ENCODE assay signal across 18 cellular contexts in genomic region chr17:1621273-1621954, GRCh38. TPM values are rescaled to one million over a fixed set of nuclear protein-coding genes. Genes with fewer than 3 reads are reported as not detected.
A peak's percentile ranks its signal among the peaks of the same experiment; 100 is the strongest.
DNase-seq lines count a peak whose midpoint lies in the region; ATAC-seq and TF ChIP-seq lines count a peak whose summit lies in the region.
"Had no signal": no experiment of that assay in that cellular context is flagged by ENCODE, and none has a peak within 500 bp of the region (broad histone marks: within the 10 kb centered on the region; RNA-seq: fewer than 3 reads in every experiment).

No MANE protein-coding gene starts in this region.

- DNase-seq in Right ventricle myocardium inferior (ENCODE audit: missing footprints) (peak; percentile 40), Right ventricle myocardium superior (no peak), endothelial cell (ENCODE audit: low spot score) (no peak), neural crest cell (ENCODE audit: low read depth, low spot score) (no peak), type B pancreatic cell (ENCODE audit: extremely low spot score, unreplicated experiment) (no peak), DMS 273 (lab: John Stamatoyannopoulos, UW; ENCODE audit: unreplicated experiment) (no peak), DMS153 (lab: John Stamatoyannopoulos, UW) (no peak), brain microvascular endothelial cell (no peak)
- DNase-seq: GF-D8; IMR-90; Kasumi-1; NCI-H146; NCI-H2081 treated with DMSO at 0.1 percent for 48 hours; NCI-H345; NCI-H526 treated with DMSO at 0.1 percent for 48 hours; NK-92 treated with Interleukin-12 subunit alpha and Interleukin-12 subunit beta, amount 100 ng/mL, for 24 hours; OCI-M1 had no signal

- intact Hi-C loops in Right ventricle myocardium inferior (cut with DNase I) (no loop called here), Right ventricle myocardium superior (cut with DNase I) (no loop called here)

- H3K9me3 Mint-ChIP-seq in endothelial cell (ENCODE audit: unreplicated experiment) (no peaks in the 10 kb centered on the region), neural crest cell (no peaks in the 10 kb centered on the region), type B pancreatic cell (no peaks in the 10 kb centered on the region)

- H3K36me3 Mint-ChIP-seq in endothelial cell (ENCODE audit: low read depth, unreplicated experiment) (peaks cover 9% of the 10 kb centered on the region), neural crest cell (ENCODE audit: low read depth) (no peaks in the 10 kb centered on the region), type B pancreatic cell (no peaks in the 10 kb centered on the region)

- H3K4me1 Mint-ChIP-seq in endothelial cell (ENCODE audit: unreplicated experiment) = peaks cover 34% of the 10 kb centered on the region
- peaks cover 16% of the 10 kb centered on the region for H3K4me1 Mint-ChIP-seq in neural crest cell
- H3K4me1 Mint-ChIP-seq in type B pancreatic cell (ENCODE audit: unreplicated experiment) = peaks cover 14% of the 10 kb centered on the region

- no peak overlapping the region for H3K27ac Mint-ChIP-seq in endothelial cell (ENCODE audit: unreplicated experiment)
- peak overlapping the region; percentile 81 for H3K27ac Mint-ChIP-seq in neural crest cell (ENCODE audit: unreplicated experiment)
- peak overlapping the region; percentile 80 for H3K27ac Mint-ChIP-seq in type B pancreatic cell

- H3K27ac ChIP-seq in brain microvascular endothelial cell = no peak overlapping the region
- H3K27ac ChIP-seq: SK-N-MC had no signal

- H3K27me3 Mint-ChIP-seq in endothelial cell (ENCODE audit: unreplicated experiment) (peaks cover 15% of the 10 kb centered on the region), neural crest cell (ENCODE audit: low read depth) (peaks cover 7% of the 10 kb centered on the region), type B pancreatic cell (peaks cover 11% of the 10 kb centered on the region)

- no peak overlapping the region for H3K4me3 ChIP-seq in brain microvascular endothelial cell (ENCODE audit: low read depth, low read length)
- H3K4me3 ChIP-seq: SK-N-MC had no signal

- in situ Hi-C loops in brain microvascular endothelial cell (cut with HindIII; ENCODE audit: low pct_ligation_motif_present, low sequenced_read_pairs) = no loop called here

- H3K4me3 Mint-ChIP-seq in endothelial cell (ENCODE audit: unreplicated experiment) = peak overlapping the region; percentile 42
- no peak overlapping the region for H3K4me3 Mint-ChIP-seq in neural crest cell
- peak overlapping the region; percentile 20 for H3K4me3 Mint-ChIP-seq in type B pancreatic cell

- H3K36me3 ChIP-seq in brain microvascular endothelial cell (replicated peaks) = no peaks in the 10 kb centered on the region

- ATAC-seq in Right ventricle myocardium inferior (no peak), Right ventricle myocardium superior (ENCODE audit: poor library complexity) (no peak)

- no peaks in the 10 kb centered on the region for H3K27me3 ChIP-seq in brain microvascular endothelial cell (replicated peaks)

- TF ChIP-seq CTCF in endothelial cell (IDR thresholded peaks at IDR 0.05; ENCODE audit: unreplicated experiment) = no peak
- TF ChIP-seq CTCF in neural crest cell (conservative IDR thresholded peaks at IDR 0.05) = no peak
- no peak for TF ChIP-seq CTCF in type B pancreatic cell (conservative IDR thresholded peaks at IDR 0.05)
- TF ChIP-seq CTCF in brain microvascular endothelial cell (IDR thresholded peaks at IDR 0.05; ENCODE audit: low read depth, low read length, missing control alignments) = no peak

RNA-seq across cellular contexts. Expression of gene SLC43A2, which starts 7.2 kb away (rescaled TPM):
- 5.5 TPM for total RNA-seq in Right ventricle myocardium inferior
- 4.2 TPM for total RNA-seq in Right ventricle myocardium superior
- 71.4 TPM for total RNA-seq in endothelial cell (ENCODE audit: unreplicated experiment)
- 13.9 and 15.5 TPM in 2 replicates for total RNA-seq in neural crest cell
- 23.5 and 28.6 TPM in 2 replicates for total RNA-seq in type B pancreatic cell (ENCODE audit: low replicate concordance)

RNA-seq across cellular contexts. Expression of gene SCARF1, which starts 24.1 kb away (rescaled TPM):
- total RNA-seq in Right ventricle myocardium inferior = 12.4 TPM
- 11.2 TPM for total RNA-seq in Right ventricle myocardium superior
- 289 TPM for total RNA-seq in endothelial cell (ENCODE audit: unreplicated experiment)
- total RNA-seq in neural crest cell = 0.42 and 1.1 TPM in 2 replicates
- total RNA-seq in type B pancreatic cell (ENCODE audit: low replicate concordance) = 0.97 and 1.3 TPM in 2 replicates

RNA-seq across cellular contexts. Expression of gene RILP, which starts 28.3 kb away (rescaled TPM):
- total RNA-seq in Right ventricle myocardium inferior = 73.0 TPM
- 74.6 TPM for total RNA-seq in Right ventricle myocardium superior
- total RNA-seq in endothelial cell (ENCODE audit: unreplicated experiment) = 14.2 TPM
- total RNA-seq in neural crest cell = 1.2 and 1.8 TPM in 2 replicates
- 5.9 and 6.4 TPM in 2 replicates for total RNA-seq in type B pancreatic cell (ENCODE audit: low replicate concordance)

RNA-seq across cellular contexts. Expression of gene PITPNA, which starts 58.8 kb away (rescaled TPM):
- total RNA-seq in Right ventricle myocardium inferior (52.9 TPM), Right ventricle myocardium superior (46.3 TPM), endothelial cell (ENCODE audit: unreplicated experiment) (215 TPM), neural crest cell (80.8 and 86.8 TPM in 2 replicates), type B pancreatic cell (ENCODE audit: low replicate concordance) (64.5 and 76.1 TPM in 2 replicates)

Comparison
In these comparisons a context has a peak if more than half of its experiments do, and no peak if none do; other contexts are left out.
1. RNA of gene SCARF1, which starts 24.1 kb away (total RNA-seq): 289 TPM in endothelial cell (single experiment); 12.4 TPM in Right ventricle myocardium inferior (single experiment), 11.2 TPM in Right ventricle myocardium superior (single experiment), 0.97 to 1.3 TPM in type B pancreatic cell and 0.42 to 1.1 TPM in neural crest cell; every median in the first group is over 10 times any median in the second.